1 cellular context compared by ENCODE assay signal in the genomic region with DNA sequence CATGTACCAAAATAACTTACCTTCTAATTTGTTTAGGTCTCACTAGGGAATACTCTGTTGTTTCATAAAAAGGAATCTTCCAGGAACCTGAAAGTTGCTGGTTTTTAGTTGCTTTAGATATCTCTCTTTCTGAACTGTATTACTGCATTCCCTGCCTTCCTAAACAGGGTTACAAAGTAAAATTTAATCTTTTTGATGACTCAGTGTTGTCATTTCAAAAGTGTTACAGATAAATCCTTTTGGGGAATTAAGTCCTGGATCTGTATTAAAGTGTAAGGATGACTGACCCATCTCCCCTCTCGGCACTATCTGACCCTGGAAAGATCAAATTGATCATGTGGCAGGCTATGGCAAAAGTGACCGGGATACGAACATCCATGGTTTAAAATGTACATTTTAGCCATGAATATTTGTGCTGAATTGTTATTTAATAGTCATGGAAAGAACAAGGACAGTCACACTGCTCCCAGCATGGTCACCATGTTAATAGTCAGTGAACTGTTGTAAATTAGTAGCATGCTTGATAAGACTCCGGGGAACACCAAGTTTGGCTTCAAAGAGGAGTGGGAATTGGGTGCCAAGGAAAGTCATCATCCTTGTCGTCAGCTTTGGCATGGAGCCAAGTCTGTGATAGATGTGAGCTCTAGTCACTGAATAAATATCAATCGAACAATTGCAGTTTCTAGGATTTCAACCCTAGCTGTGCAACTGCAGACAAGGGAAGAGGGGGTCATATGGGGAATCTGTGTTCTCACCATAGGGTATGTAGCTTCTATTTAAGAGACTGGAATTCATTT.
TF ChIP-seq lines count a peak whose summit lies in the region.

No MANE protein-coding gene starts in this region.

TF ChIP-seq in A549, 52 proteins besides CTCF, POLR2A, EP300 and RAD21 (continued from another document):
- TF ChIP-seq, protein P1, sequence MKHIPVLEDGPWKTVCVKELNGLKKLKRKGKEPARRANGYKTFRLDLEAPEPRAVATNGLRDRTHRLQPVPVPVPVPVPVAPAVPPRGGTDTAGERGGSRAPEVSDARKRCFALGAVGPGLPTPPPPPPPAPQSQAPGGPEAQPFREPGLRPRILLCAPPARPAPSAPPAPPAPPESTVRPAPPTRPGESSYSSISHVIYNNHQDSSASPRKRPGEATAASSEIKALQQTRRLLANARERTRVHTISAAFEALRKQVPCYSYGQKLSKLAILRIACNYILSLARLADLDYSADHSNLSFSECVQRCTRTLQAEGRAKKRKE (CRISPR knock-in tag; IDR thresholded peaks at IDR 0.05; ENCODE audit: low read depth): no peak
- TF ChIP-seq, protein P2, sequence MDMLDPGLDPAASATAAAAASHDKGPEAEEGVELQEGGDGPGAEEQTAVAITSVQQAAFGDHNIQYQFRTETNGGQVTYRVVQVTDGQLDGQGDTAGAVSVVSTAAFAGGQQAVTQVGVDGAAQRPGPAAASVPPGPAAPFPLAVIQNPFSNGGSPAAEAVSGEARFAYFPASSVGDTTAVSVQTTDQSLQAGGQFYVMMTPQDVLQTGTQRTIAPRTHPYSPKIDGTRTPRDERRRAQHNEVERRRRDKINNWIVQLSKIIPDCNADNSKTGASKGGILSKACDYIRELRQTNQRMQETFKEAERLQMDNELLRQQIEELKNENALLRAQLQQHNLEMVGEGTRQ (IDR thresholded peaks at IDR 0.05): no peak
- TF ChIP-seq KDM1A (IDR thresholded peaks at IDR 0.05; ENCODE audit: low read depth) (no peak), MAZ (IDR thresholded peaks at IDR 0.05; ENCODE audit: borderline replicate concordance, low read depth, low read length) (no peak)
